8 cellular contexts compared by ENCODE assay signal in genomic region chr19:13774217-13775191, GRCh38. TPM values are rescaled to one million over a fixed set of nuclear protein-coding genes. Genes with fewer than 3 reads are reported as not detected.
DNase-seq lines count a peak whose midpoint lies in the region; ATAC-seq and TF ChIP-seq lines count a peak whose summit lies in the region.

C19orf53 (plus strand) TSS chr19:13774456; CDS start chr19:13774478, 22 bp downstream.

- no peak for TF ChIP-seq CTCF in hepatocyte (IDR thresholded peaks at IDR 0.05; ENCODE audit: poor library complexity)

- no peaks in the 10 kb centered on the region for H3K27me3 ChIP-seq in hepatocyte

- WGBS in hepatocyte (ENCODE audit: low lambda C conversion rate, missing lambda C conversion rate) = 1% methylated on average over 47 of the region's 61 CpGs

- peak within 1 kb of the TSS; percentile 93 for H3K4me3 ChIP-seq in hepatocyte

- peaks cover 27% of the 10 kb centered on the region for H3K79me2 ChIP-seq in hepatocyte

- no peaks in the 10 kb centered on the region for H3K36me3 ChIP-seq in hepatocyte (replicated peaks; ENCODE audit: insufficient read depth, low read depth)

- DNase-seq in NCI-H2081 (lab: John Stamatoyannopoulos, UW) = peak; percentile 82 to 91
- DNase-seq in T1000 (lab: John Stamatoyannopoulos, UW) = peak; percentile 65
- peak; percentile 96 for DNase-seq in astrocyte of the hippocampus (ENCODE audit: low read depth, low spot score)
- peak; percentile 94 for DNase-seq in hepatocyte (ENCODE audit: low spot score)
- peak; percentile 87 for DNase-seq in renal cortical epithelial cell (ENCODE audit: low read depth)
- DNase-seq in cortex of kidney (lab: John Stamatoyannopoulos, UW) = no peak

- peak within 1 kb of the TSS; percentile 68 for H2AFZ ChIP-seq in hepatocyte

- ATAC-seq in GM18508 (IDR thresholded peaks at IDR 0.05; ENCODE audit: insufficient read depth, unreplicated experiment) (peak; percentile 63), HG03025 (IDR thresholded peaks at IDR 0.05; ENCODE audit: low FRiP score, unreplicated experiment) (peak; percentile 71)

- H3K27ac ChIP-seq in hepatocyte = peak within 1 kb of the TSS; percentile 93

- peaks cover 7% of the 10 kb centered on the region for H3K4me1 ChIP-seq in hepatocyte (ENCODE audit: insufficient read depth)

- no peaks in the 10 kb centered on the region for H3K9me2 ChIP-seq in hepatocyte (replicated peaks; ENCODE audit: insufficient read depth)

- no peaks in the 10 kb centered on the region for H4K20me1 ChIP-seq in hepatocyte (ENCODE audit: insufficient read depth, poor library complexity, severe bottlenecking)

- H3K9me3 ChIP-seq in hepatocyte (ENCODE audit: low read depth) = no peaks in the 10 kb centered on the region

- H3K4me2 ChIP-seq in hepatocyte = peak within 1 kb of the TSS; percentile 98

RNA-seq across cellular contexts. Expression of gene C19orf53, which starts in this region (rescaled TPM):
- total RNA-seq in hepatocyte = 89.2 and 97.0 TPM in 2 replicates
- polyA plus RNA-seq in hepatocyte = 214 and 220 TPM in 2 replicates
- total RNA-seq in renal cortical epithelial cell = 46.7 and 48.2 TPM in 2 replicates
